Comparison of ENCODE assay signal across 1 cellular context in the genomic region with DNA sequence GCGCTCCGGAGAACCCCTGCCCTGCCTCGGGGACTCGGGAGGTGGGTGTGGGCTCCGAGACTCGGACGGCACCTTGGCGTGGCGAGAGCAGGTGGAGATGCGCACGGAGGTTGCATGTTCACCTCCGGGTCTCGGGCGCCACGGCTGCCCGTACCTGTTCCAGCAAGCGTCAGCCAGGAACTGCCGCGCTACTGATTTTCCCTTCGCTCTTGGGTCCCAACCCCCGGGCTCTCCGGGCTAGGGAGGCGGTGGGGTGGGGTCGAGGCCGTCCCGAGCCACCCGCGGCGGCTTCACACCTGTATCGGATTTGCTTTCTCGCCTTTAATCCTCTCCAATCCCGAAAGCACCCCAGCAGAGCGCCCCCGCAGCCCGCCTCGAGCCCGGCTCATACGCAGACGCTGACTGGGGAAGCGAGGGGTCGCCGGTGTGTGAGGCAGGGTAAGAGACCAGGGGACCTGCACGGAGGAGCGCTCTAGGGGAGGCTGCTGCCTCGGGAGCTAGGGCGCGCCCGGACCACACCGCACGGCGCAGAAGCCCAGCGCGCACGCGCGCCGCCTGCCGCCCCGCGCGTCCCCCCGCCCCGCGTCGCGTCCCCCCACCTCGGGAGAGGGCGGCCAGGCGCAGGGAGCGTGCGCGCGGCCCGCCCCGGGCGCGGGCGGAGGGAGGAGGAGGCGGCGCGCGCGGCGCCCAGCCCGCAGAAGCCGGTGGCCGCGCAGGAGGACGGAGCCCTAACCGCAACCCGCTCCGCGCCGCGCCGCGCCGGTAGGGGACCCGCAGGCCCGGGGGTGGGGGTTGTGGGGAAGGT.
TF ChIP-seq lines count a peak whose summit lies in the region.

A gene with protein sequence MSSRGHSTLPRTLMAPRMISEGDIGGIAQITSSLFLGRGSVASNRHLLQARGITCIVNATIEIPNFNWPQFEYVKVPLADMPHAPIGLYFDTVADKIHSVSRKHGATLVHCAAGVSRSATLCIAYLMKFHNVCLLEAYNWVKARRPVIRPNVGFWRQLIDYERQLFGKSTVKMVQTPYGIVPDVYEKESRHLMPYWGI (plus strand): TSS at position 695 of the 805 bp plus-strand sequence. CDS start 22,382 bp downstream, outside the sequence.

TF ChIP-seq in K562, 482 proteins besides CTCF, POLR2A, EP300 and RAD21 (continued from another document and continues in another):
- TF ChIP-seq, protein P1, sequence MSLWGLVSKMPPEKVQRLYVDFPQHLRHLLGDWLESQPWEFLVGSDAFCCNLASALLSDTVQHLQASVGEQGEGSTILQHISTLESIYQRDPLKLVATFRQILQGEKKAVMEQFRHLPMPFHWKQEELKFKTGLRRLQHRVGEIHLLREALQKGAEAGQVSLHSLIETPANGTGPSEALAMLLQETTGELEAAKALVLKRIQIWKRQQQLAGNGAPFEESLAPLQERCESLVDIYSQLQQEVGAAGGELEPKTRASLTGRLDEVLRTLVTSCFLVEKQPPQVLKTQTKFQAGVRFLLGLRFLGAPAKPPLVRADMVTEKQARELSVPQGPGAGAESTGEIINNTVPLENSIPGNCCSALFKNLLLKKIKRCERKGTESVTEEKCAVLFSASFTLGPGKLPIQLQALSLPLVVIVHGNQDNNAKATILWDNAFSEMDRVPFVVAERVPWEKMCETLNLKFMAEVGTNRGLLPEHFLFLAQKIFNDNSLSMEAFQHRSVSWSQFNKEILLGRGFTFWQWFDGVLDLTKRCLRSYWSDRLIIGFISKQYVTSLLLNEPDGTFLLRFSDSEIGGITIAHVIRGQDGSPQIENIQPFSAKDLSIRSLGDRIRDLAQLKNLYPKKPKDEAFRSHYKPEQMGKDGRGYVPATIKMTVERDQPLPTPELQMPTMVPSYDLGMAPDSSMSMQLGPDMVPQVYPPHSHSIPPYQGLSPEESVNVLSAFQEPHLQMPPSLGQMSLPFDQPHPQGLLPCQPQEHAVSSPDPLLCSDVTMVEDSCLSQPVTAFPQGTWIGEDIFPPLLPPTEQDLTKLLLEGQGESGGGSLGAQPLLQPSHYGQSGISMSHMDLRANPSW (CRISPR knock-in tag; IDR thresholded peaks at IDR 0.05): no peak
- no peak for TF ChIP-seq NUFIP1 (IDR thresholded peaks at IDR 0.05; ENCODE audit: partially characterized antibody)
- no peak for TF ChIP-seq BRD9 (IDR thresholded peaks at IDR 0.05; ENCODE audit: low read depth, partially characterized antibody)
- TF ChIP-seq MECOM (CRISPR knock-in tag; IDR thresholded peaks at IDR 0.05): no peak
- TF ChIP-seq PHTF2 (CRISPR knock-in tag; IDR thresholded peaks at IDR 0.05): no peak
- TF ChIP-seq, protein P2, sequence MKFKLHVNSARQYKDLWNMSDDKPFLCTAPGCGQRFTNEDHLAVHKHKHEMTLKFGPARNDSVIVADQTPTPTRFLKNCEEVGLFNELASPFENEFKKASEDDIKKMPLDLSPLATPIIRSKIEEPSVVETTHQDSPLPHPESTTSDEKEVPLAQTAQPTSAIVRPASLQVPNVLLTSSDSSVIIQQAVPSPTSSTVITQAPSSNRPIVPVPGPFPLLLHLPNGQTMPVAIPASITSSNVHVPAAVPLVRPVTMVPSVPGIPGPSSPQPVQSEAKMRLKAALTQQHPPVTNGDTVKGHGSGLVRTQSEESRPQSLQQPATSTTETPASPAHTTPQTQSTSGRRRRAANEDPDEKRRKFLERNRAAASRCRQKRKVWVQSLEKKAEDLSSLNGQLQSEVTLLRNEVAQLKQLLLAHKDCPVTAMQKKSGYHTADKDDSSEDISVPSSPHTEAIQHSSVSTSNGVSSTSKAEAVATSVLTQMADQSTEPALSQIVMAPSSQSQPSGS (CRISPR knock-in tag; IDR thresholded peaks at IDR 0.05): no peak
- no peak for TF ChIP-seq NFE2 (IDR thresholded peaks at IDR 0.05; ENCODE audit: low read depth)
- TF ChIP-seq, protein P3, sequence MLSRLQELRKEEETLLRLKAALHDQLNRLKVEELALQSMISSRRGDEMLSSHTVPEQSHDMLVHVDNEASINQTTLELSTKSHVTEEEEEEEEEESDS (CRISPR knock-in tag; IDR thresholded peaks at IDR 0.05): no peak
- TF ChIP-seq EZH2 (IDR thresholded peaks at IDR 0.05; ENCODE audit: borderline replicate concordance, low read depth, low read length): no peak
- no peak for TF ChIP-seq KAT8 (IDR thresholded peaks at IDR 0.05; ENCODE audit: low read depth)
- TF ChIP-seq, protein P4, sequence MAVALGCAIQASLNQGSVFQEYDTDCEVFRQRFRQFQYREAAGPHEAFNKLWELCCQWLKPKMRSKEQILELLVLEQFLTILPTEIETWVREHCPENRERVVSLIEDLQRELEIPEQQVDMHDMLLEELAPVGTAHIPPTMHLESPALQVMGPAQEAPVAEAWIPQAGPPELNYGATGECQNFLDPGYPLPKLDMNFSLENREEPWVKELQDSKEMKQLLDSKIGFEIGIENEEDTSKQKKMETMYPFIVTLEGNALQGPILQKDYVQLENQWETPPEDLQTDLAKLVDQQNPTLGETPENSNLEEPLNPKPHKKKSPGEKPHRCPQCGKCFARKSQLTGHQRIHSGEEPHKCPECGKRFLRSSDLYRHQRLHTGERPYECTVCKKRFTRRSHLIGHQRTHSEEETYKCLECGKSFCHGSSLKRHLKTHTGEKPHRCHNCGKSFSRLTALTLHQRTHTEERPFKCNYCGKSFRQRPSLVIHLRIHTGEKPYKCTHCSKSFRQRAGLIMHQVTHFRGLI (CRISPR knock-in tag; IDR thresholded peaks at IDR 0.05): no peak
- no peak for TF ChIP-seq ZNF253 (CRISPR knock-in tag; conservative IDR thresholded peaks at IDR 0.05)
- TF ChIP-seq MEIS2 (IDR thresholded peaks at IDR 0.05; ENCODE audit: partially characterized antibody): no peak
- peak; percentile 57 for TF ChIP-seq EGR1 (conservative IDR thresholded peaks at IDR 0.05)
- no peak for TF ChIP-seq HNRNPL (IDR thresholded peaks at IDR 0.05; ENCODE audit: low read depth, low read length)
- TF ChIP-seq POLR3A (IDR thresholded peaks at IDR 0.05; ENCODE audit: borderline replicate concordance, extremely low read depth, insufficient read depth, insufficient read length): no peak
- no peak for TF ChIP-seq TAL1 (IDR thresholded peaks at IDR 0.05)
- no peak for TF ChIP-seq PCBP2 (IDR thresholded peaks at IDR 0.05; ENCODE audit: low read depth, low read length, poor library complexity, severe bottlenecking)
- TF ChIP-seq HDAC8 (tag; IDR thresholded peaks at IDR 0.05): no peak
- TF ChIP-seq ZNF507 (tag; conservative IDR thresholded peaks at IDR 0.05): no peak
- TF ChIP-seq, protein P5, sequence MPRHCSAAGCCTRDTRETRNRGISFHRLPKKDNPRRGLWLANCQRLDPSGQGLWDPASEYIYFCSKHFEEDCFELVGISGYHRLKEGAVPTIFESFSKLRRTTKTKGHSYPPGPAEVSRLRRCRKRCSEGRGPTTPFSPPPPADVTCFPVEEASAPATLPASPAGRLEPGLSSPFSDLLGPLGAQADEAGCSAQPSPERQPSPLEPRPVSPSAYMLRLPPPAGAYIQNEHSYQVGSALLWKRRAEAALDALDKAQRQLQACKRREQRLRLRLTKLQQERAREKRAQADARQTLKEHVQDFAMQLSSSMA (CRISPR knock-in tag; IDR thresholded peaks at IDR 0.05): no peak
- no peak for TF ChIP-seq TAF7 (tag; IDR thresholded peaks at IDR 0.05)
- TF ChIP-seq, protein P6, sequence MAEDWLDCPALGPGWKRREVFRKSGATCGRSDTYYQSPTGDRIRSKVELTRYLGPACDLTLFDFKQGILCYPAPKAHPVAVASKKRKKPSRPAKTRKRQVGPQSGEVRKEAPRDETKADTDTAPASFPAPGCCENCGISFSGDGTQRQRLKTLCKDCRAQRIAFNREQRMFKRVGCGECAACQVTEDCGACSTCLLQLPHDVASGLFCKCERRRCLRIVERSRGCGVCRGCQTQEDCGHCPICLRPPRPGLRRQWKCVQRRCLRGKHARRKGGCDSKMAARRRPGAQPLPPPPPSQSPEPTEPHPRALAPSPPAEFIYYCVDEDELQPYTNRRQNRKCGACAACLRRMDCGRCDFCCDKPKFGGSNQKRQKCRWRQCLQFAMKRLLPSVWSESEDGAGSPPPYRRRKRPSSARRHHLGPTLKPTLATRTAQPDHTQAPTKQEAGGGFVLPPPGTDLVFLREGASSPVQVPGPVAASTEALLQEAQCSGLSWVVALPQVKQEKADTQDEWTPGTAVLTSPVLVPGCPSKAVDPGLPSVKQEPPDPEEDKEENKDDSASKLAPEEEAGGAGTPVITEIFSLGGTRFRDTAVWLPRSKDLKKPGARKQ (CRISPR knock-in tag; IDR thresholded peaks at IDR 0.05): no peak
- TF ChIP-seq POLR2AphosphoS2 (IDR thresholded peaks at IDR 0.05; ENCODE audit: low read length): no peak
- TF ChIP-seq ATF1 (CRISPR knock-in tag; IDR thresholded peaks at IDR 0.05): no peak
- no peak for TF ChIP-seq ATF1 (tag; IDR thresholded peaks at IDR 0.05)
- no peak for TF ChIP-seq RHOXF2B (CRISPR knock-in tag; conservative IDR thresholded peaks at IDR 0.05)
- TF ChIP-seq, protein P7, sequence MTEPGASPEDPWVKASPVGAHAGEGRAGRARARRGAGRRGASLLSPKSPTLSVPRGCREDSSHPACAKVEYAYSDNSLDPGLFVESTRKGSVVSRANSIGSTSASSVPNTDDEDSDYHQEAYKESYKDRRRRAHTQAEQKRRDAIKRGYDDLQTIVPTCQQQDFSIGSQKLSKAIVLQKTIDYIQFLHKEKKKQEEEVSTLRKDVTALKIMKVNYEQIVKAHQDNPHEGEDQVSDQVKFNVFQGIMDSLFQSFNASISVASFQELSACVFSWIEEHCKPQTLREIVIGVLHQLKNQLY (CRISPR knock-in tag; conservative IDR thresholded peaks at IDR 0.05): no peak
- TF ChIP-seq, protein P8, sequence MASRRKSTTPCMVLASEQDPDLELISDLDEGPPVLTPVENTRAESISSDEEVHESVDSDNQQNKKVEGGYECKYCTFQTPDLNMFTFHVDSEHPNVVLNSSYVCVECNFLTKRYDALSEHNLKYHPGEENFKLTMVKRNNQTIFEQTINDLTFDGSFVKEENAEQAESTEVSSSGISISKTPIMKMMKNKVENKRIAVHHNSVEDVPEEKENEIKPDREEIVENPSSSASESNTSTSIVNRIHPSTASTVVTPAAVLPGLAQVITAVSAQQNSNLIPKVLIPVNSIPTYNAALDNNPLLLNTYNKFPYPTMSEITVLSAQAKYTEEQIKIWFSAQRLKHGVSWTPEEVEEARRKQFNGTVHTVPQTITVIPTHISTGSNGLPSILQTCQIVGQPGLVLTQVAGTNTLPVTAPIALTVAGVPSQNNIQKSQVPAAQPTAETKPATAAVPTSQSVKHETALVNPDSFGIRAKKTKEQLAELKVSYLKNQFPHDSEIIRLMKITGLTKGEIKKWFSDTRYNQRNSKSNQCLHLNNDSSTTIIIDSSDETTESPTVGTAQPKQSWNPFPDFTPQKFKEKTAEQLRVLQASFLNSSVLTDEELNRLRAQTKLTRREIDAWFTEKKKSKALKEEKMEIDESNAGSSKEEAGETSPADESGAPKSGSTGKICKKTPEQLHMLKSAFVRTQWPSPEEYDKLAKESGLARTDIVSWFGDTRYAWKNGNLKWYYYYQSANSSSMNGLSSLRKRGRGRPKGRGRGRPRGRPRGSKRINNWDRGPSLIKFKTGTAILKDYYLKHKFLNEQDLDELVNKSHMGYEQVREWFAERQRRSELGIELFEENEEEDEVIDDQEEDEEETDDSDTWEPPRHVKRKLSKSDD (conservative IDR thresholded peaks at IDR 0.05; ENCODE audit: low read length): no peak
- TF ChIP-seq, protein P9, sequence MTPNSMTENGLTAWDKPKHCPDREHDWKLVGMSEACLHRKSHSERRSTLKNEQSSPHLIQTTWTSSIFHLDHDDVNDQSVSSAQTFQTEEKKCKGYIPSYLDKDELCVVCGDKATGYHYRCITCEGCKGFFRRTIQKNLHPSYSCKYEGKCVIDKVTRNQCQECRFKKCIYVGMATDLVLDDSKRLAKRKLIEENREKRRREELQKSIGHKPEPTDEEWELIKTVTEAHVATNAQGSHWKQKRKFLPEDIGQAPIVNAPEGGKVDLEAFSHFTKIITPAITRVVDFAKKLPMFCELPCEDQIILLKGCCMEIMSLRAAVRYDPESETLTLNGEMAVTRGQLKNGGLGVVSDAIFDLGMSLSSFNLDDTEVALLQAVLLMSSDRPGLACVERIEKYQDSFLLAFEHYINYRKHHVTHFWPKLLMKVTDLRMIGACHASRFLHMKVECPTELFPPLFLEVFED (CRISPR knock-in tag; conservative IDR thresholded peaks at IDR 0.05): no peak
- no peak for TF ChIP-seq KLF1 (tag; IDR thresholded peaks at IDR 0.05)
- no peak for TF ChIP-seq ZNF134 (CRISPR knock-in tag; conservative IDR thresholded peaks at IDR 0.05)
- TF ChIP-seq SIX5 (IDR thresholded peaks at IDR 0.05; ENCODE audit: borderline replicate concordance in 1 of 2, insufficient read depth in 1 of 2, low read depth in 1 of 2, low read length in 2 of 2): no peak
- peak; percentile 70; the same call in 1 of the 2 replicates for TF ChIP-seq PHF8 (IDR thresholded peaks at IDR 0.05; ENCODE audit: borderline replicate concordance, low read length)
- no peak for TF ChIP-seq ZNF224 (CRISPR knock-in tag; IDR thresholded peaks at IDR 0.05)
- TF ChIP-seq RBM34 (IDR thresholded peaks at IDR 0.05; ENCODE audit: borderline replicate concordance, insufficient read depth, low read length): no peak
- TF ChIP-seq, protein P10, sequence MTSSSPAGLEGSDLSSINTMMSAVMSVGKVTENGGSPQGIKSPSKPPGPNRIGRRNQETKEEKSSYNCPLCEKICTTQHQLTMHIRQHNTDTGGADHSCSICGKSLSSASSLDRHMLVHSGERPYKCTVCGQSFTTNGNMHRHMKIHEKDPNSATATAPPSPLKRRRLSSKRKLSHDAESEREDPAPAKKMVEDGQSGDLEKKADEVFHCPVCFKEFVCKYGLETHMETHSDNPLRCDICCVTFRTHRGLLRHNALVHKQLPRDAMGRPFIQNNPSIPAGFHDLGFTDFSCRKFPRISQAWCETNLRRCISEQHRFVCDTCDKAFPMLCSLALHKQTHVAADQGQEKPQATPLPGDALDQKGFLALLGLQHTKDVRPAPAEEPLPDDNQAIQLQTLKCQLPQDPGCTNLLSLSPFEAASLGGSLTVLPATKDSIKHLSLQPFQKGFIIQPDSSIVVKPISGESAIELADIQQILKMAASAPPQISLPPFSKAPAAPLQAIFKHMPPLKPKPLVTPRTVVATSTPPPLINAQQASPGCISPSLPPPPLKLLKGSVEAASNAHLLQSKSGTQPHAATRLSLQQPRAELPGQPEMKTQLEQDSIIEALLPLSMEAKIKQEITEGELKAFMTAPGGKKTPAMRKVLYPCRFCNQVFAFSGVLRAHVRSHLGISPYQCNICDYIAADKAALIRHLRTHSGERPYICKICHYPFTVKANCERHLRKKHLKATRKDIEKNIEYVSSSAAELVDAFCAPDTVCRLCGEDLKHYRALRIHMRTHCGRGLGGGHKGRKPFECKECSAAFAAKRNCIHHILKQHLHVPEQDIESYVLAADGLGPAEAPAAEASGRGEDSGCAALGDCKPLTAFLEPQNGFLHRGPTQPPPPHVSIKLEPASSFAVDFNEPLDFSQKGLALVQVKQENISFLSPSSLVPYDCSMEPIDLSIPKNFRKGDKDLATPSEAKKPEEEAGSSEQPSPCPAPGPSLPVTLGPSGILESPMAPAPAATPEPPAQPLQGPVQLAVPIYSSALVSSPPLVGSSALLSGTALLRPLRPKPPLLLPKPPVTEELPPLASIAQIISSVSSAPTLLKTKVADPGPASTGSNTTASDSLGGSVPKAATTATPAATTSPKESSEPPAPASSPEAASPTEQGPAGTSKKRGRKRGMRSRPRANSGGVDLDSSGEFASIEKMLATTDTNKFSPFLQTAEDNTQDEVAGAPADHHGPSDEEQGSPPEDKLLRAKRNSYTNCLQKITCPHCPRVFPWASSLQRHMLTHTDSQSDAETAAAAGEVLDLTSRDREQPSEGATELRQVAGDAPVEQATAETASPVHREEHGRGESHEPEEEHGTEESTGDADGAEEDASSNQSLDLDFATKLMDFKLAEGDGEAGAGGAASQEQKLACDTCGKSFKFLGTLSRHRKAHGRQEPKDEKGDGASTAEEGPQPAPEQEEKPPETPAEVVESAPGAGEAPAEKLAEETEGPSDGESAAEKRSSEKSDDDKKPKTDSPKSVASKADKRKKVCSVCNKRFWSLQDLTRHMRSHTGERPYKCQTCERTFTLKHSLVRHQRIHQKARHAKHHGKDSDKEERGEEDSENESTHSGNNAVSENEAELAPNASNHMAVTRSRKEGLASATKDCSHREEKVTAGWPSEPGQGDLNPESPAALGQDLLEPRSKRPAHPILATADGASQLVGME (CRISPR knock-in tag; IDR thresholded peaks at IDR 0.05): no peak
